15 cellular contexts compared by ENCODE assay signal in the genomic region with DNA sequence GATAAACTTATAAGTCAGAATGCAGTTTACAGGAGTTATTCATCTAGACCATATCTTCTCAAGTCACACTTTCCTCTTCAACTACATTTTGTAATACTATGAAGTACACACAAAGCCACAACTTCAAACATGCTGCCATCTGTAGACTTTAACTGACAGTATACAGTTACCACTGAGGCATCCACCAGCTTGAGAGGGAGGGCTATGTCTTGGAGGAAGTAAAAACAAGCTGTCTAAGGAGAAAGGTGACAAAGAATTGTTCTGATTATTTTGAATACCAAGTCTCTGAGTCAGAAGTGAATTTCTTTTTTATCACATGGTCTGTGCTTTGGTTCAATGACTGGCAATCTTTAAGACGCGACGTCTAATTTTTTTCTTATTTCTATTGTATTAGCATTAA.
"Had no signal": no experiment of that assay in that cellular context is flagged by ENCODE, and none has a peak within 500 bp of the region (broad histone marks: within the 10 kb centered on the region; RNA-seq: fewer than 3 reads in every experiment).

No MANE protein-coding gene starts in this region.

- H3K36me3 ChIP-seq: gastrocnemius medialis, neural progenitor cell, ovary, spleen, upper lobe of left lung had no signal

- H3K27ac ChIP-seq: epithelial cell of prostate, gastrocnemius medialis, neural progenitor cell, ovary, spleen, upper lobe of left lung had no signal

- H3K9me3 ChIP-seq: gastrocnemius medialis, ovary, upper lobe of left lung had no signal

- FAIRE-seq: bronchial epithelial cell, islet of Langerhans had no signal

- H3K4me1 ChIP-seq: gastrocnemius medialis, neural progenitor cell, spleen, upper lobe of left lung had no signal

- H3K9ac ChIP-seq: neural progenitor cell had no signal

- H3K27me3 ChIP-seq: gastrocnemius medialis, neural progenitor cell, ovary, spleen, upper lobe of left lung had no signal

- DNase-seq: activated CD4-positive, alpha-beta T cell treated with anti-CD3 and anti-CD28 coated beads, Interleukin-2, amount 10 ng/mL, durations not matched to agents 24 days and 14 days; activated CD4-positive, CD25-positive, alpha-beta regulatory T cell; activated CD8-positive, alpha-beta memory T cell treated with anti-CD3 and anti-CD28 coated beads, Interleukin-2, amount 50 U/mL, for 4 hours; activated CD8-positive, alpha-beta T cell treated with anti-CD3 and anti-CD28 coated beads, Interleukin-2, amount 10 ng/mL, durations not matched to agents 7 days and 5 days; activated naive CD8-positive, alpha-beta T cell treated with anti-CD3 and anti-CD28 coated beads for 36 hours; activated T-cell treated with anti-CD3 and anti-CD28 coated beads, Interleukin-2, amount 50 U/mL, for 72 hours; gastrocnemius medialis; naive B cell; ovary; spleen had no signal

- H3K4me3 ChIP-seq: gastrocnemius medialis, neural progenitor cell, ovary, spleen, upper lobe of left lung had no signal
